Comparison of ENCODE assay signal across 5 cellular contexts in the genomic region with DNA sequence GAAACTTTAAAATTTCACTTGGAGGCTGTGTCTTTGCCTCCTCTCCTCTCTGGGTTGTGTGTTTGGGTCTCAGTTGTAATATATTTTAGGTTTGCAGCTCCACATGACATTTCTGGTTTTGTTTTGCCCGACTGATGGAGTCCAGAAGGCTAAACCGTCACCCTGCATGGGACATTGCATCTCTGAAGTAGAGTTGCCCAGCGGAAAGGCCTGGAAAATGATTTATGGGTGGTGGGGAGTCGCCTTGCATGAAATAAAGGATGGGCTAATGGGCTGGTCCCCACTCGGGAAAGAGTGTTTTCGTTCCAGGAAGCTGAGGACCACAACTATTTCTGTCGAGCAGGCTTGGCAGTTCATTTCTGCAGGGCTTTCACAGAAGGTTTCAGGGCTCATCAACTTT.
"Had no signal": no experiment of that assay in that cellular context is flagged by ENCODE, and none has a peak within 500 bp of the region (broad histone marks: within the 10 kb centered on the region; RNA-seq: fewer than 3 reads in every experiment).

No MANE protein-coding gene starts in this region.

- DNase-seq: H9, HCEC 1CT had no signal

- H3K36me3 Mint-ChIP-seq: IgD-negative memory B cell had no signal

- H3K27ac Mint-ChIP-seq: GM23338, H9, IgD-negative memory B cell had no signal

- H3K27ac ChIP-seq: HL-60 had no signal

- H3K4me3 Mint-ChIP-seq: GM23338, H9, IgD-negative memory B cell had no signal

- H3K4me1 Mint-ChIP-seq: GM23338, IgD-negative memory B cell had no signal

- H3K4me3 ChIP-seq: GM23338 had no signal
